Comparison of ENCODE assay signal across 13 cellular contexts in genomic region chr20:47019106-47019824, GRCh38.
DNase-seq lines count a peak whose midpoint lies in the region; ATAC-seq and TF ChIP-seq lines count a peak whose summit lies in the region.
"Had no signal": no experiment of that assay in that cellular context is flagged by ENCODE, and none has a peak within 500 bp of the region (broad histone marks: within the 10 kb centered on the region; RNA-seq: fewer than 3 reads in every experiment).

No MANE protein-coding gene starts in this region.

- DNase-seq in AG10803 (ENCODE audit: low read depth) (peak; percentile 96), NCI-H2171 treated with DMSO at 0.1 percent for 48 hours (lab: John Stamatoyannopoulos, UW) (peak; percentile 95), fibroblast of the aortic adventitia (ENCODE audit: low read depth) (peak; percentile 87), pons (ENCODE audit: low spot score) (peak; percentile 25), nucleus accumbens (lab: John Stamatoyannopoulos, UW) (no peak), RPMI8226 (no peak)
- DNase-seq: activated gamma-delta T cell; CD4-positive, CD25-positive, alpha-beta regulatory T cell; cortex of kidney; naive B cell; NCI-H774 had no signal

- TF ChIP-seq CTCF in AG10803 (conservative IDR thresholded peaks at IDR 0.05; ENCODE audit: low read length): no peak
- no peak for TF ChIP-seq CTCF in fibroblast of the aortic adventitia (IDR thresholded peaks at IDR 0.05; ENCODE audit: insufficient read depth, low read length)

- ATAC-seq in esophagus mucosa (no peak), HG03045 (IDR thresholded peaks at IDR 0.05; ENCODE audit: unreplicated experiment) (no peak)

- no peak overlapping the region for H3K4me3 ChIP-seq in AG10803 (ENCODE audit: low read length)
- no peak overlapping the region for H3K4me3 ChIP-seq in fibroblast of the aortic adventitia (ENCODE audit: low read depth, low read length)

Comparison
In these comparisons a context has a peak if more than half of its experiments do, and no peak if none do; other contexts are left out.
1. DNase-seq: peak in AG10803 (single experiment), NCI-H2171 treated with DMSO at 0.1 percent for 48 hours (single experiment), fibroblast of the aortic adventitia (single experiment) and pons (single experiment); none in nucleus accumbens (0 of 56) and RPMI8226 (single experiment).